8 cellular contexts compared by ENCODE assay signal in genomic region chr21:37257967-37258877, GRCh38. TPM values are rescaled to one million over a fixed set of nuclear protein-coding genes. Genes with fewer than 3 reads are reported as not detected.
DNase-seq lines count a peak whose midpoint lies in the region; ATAC-seq lines count a peak whose summit lies in the region.

No MANE protein-coding gene starts in this region.

- H3K4me3 Mint-ChIP-seq in activated CD4-positive, alpha-beta memory T cell treated with anti-CD3 and anti-CD28 coated beads for 36 hours, result peak overlapping the region; percentile 86
- peak overlapping the region; percentile 85 for H3K4me3 Mint-ChIP-seq in memory B cell

- ATAC-seq in HG03108 (IDR thresholded peaks at IDR 0.05; ENCODE audit: unreplicated experiment) (peak; percentile 53), memory B cell (ENCODE audit: low read depth) (peak; percentile 62)

- peaks cover 6% of the 10 kb centered on the region for H3K36me3 Mint-ChIP-seq in activated CD4-positive, alpha-beta memory T cell treated with anti-CD3 and anti-CD28 coated beads for 36 hours
- H3K36me3 Mint-ChIP-seq in memory B cell, result peaks cover 11% of the 10 kb centered on the region

- CTCF ChIA-PET in activated CD4-positive, alpha-beta memory T cell treated with anti-CD3 and anti-CD28 coated beads for 36 hours (lab: Charles Lee), result interaction anchor here (0.7 to 1.2 kb wide), 3 partner anchors 8 to 85 kb away, joined by 3 to 4 read pairs (median 3); partner anchors contain the start of gene VPS26C

- DNase-seq in NCI-H1436 (lab: John Stamatoyannopoulos, UW) (peak; percentile 44), NCI-H1436 treated with DMSO at 0.1 percent for 48 hours (lab: John Stamatoyannopoulos, UW) (no peak), NCI-H524 (lab: John Stamatoyannopoulos, UW) (peak; percentile 40 to 68), memory B cell (ENCODE audit: low spot score in 2 of 2) (peak; percentile 71 to 75)
- peak; percentile 89 for DNase-seq in activated CD4-positive, alpha-beta memory T cell treated with anti-CD3 and anti-CD28 coated beads for 36 hours
- peak; percentile 69 for DNase-seq in effector CD4-positive, alpha-beta T cell
- DNase-seq in stimulated activated CD8-positive, alpha-beta memory T cell treated with anti-CD3 and anti-CD28 coated beads, Interleukin-15, amount 100 ng/mL, for 1 hour (ENCODE audit: low read depth), result peak; percentile 49

- H3K4me1 Mint-ChIP-seq in activated CD4-positive, alpha-beta memory T cell treated with anti-CD3 and anti-CD28 coated beads for 36 hours (ENCODE audit: low read depth), result peaks cover 31% of the 10 kb centered on the region
- peaks cover 20% of the 10 kb centered on the region for H3K4me1 Mint-ChIP-seq in memory B cell

- intact Hi-C loops in activated CD4-positive, alpha-beta memory T cell treated with anti-CD3 and anti-CD28 coated beads for 36 hours (cut with micrococcal nuclease), result loop anchor here (1.0 to 2.0 kb wide), 2 partner anchors 9 to 37 kb away; partner anchors contain the start of gene VPS26C

- H3K27me3 Mint-ChIP-seq in activated CD4-positive, alpha-beta memory T cell treated with anti-CD3 and anti-CD28 coated beads for 36 hours, result no peaks in the 10 kb centered on the region
- no peaks in the 10 kb centered on the region for H3K27me3 Mint-ChIP-seq in memory B cell

- POLR2A ChIA-PET in activated CD4-positive, alpha-beta memory T cell treated with anti-CD3 and anti-CD28 coated beads for 36 hours (lab: Charles Lee), result interaction anchor here (1.1 to 2.7 kb wide), 8 partner anchors 9 to 306 kb away, joined by 3 to 23 read pairs (median 4); partner anchors contain the start of gene VPS26C

- H3K27ac Mint-ChIP-seq in activated CD4-positive, alpha-beta memory T cell treated with anti-CD3 and anti-CD28 coated beads for 36 hours, result peak overlapping the region; percentile 93
- H3K27ac Mint-ChIP-seq in memory B cell, result peak overlapping the region; percentile 64

- H3K9me3 Mint-ChIP-seq in activated CD4-positive, alpha-beta memory T cell treated with anti-CD3 and anti-CD28 coated beads for 36 hours, result no peaks in the 10 kb centered on the region
- H3K9me3 Mint-ChIP-seq in memory B cell, result no peaks in the 10 kb centered on the region

RNA-seq across cellular contexts. Expression of gene VPS26C, which starts 8.9 kb away (rescaled TPM):
- total RNA-seq in activated CD4-positive, alpha-beta memory T cell treated with anti-CD3 and anti-CD28 coated beads for 36 hours, result 10 to 100 TPM; 50.3 to 57.2 TPM
